Comparison of ENCODE assay signal across 8 cellular contexts in the genomic region with DNA sequence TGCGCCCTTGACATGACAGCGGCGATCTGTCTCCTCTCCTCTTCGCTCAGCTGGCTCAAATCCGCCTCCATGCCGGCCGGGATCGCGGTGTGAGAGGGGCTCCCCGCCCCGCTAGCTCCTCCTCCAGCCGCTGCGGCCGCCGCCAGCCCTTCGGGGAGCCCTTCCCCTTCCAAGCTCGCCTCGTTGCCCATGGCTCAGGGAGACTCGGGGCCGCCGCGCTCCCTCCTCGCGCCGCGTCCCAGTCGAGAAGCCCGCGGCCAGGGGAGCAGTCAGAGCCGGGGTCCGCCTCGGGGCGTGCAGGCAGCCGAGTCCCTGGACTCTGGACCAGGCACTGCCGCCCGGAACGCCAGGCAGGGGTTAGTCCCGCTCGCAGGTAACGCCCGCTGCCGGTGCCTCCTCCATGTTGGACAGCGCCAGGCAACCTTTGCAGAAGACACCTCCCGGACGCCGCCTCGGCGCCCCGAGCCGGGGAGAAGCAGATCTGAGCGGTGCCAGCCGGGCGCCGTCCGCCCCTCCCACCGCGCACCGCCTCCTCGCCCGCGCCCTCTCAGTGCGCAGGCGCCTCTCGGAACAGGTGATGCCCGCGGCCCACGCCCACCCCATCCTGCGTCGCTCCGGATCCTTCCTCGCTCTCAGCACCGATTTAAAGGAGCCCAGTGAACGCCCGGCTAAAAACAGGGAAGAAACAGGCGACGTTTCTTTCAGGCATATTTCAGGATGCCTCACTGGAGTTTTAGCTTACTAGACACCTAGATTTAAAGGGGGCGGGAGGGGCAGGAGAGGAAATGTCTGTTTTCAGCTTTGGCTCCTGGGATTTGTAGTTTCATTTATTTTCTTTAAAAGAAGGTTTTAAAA. TPM values are rescaled to one million over a fixed set of nuclear protein-coding genes. Genes with fewer than 3 reads are reported as not detected.
DNase-seq lines count a peak whose midpoint lies in the region; ATAC-seq and TF ChIP-seq lines count a peak whose summit lies in the region.

A gene with protein sequence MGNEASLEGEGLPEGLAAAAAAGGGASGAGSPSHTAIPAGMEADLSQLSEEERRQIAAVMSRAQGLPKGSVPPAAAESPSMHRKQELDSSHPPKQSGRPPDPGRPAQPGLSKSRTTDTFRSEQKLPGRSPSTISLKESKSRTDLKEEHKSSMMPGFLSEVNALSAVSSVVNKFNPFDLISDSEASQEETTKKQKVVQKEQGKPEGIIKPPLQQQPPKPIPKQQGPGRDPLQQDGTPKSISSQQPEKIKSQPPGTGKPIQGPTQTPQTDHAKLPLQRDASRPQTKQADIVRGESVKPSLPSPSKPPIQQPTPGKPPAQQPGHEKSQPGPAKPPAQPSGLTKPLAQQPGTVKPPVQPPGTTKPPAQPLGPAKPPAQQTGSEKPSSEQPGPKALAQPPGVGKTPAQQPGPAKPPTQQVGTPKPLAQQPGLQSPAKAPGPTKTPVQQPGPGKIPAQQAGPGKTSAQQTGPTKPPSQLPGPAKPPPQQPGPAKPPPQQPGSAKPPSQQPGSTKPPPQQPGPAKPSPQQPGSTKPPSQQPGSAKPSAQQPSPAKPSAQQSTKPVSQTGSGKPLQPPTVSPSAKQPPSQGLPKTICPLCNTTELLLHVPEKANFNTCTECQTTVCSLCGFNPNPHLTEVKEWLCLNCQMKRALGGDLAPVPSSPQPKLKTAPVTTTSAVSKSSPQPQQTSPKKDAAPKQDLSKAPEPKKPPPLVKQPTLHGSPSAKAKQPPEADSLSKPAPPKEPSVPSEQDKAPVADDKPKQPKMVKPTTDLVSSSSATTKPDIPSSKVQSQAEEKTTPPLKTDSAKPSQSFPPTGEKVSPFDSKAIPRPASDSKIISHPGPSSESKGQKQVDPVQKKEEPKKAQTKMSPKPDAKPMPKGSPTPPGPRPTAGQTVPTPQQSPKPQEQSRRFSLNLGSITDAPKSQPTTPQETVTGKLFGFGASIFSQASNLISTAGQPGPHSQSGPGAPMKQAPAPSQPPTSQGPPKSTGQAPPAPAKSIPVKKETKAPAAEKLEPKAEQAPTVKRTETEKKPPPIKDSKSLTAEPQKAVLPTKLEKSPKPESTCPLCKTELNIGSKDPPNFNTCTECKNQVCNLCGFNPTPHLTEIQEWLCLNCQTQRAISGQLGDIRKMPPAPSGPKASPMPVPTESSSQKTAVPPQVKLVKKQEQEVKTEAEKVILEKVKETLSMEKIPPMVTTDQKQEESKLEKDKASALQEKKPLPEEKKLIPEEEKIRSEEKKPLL (N-terminal part only) (minus strand): TSS at position 483 of the 855 bp plus-strand sequence. CDS start 292 bp downstream, at position 191.

- no peak for TF ChIP-seq CTCF in astrocyte of the spinal cord (IDR thresholded peaks at IDR 0.05; ENCODE audit: low read depth, low read length)

- in situ Hi-C loops in astrocyte of the spinal cord (cut with HindIII; ENCODE audit: low sequenced_read_pairs): no loop called here

- intact Hi-C loops in sciatic nerve (cut with DNase I): no loop called here

- peak within 1 kb of the TSS; percentile 62 for H3K4me3 ChIP-seq in astrocyte of the spinal cord (ENCODE audit: low read depth, low read length)

- ATAC-seq in HG02571 (IDR thresholded peaks at IDR 0.05; ENCODE audit: unreplicated experiment) (peak; percentile 80), SK-N-SH treated with all-trans-retinoic acid at 6 μM for 48 hours (peak; percentile 96), sciatic nerve (peak; percentile 76)

- DNase-seq in GM03348 (ENCODE audit: low spot score) (peak; percentile 45), NCI-H1092 (lab: John Stamatoyannopoulos, UW) (peak; percentile 95), astrocyte of the spinal cord (ENCODE audit: low read depth, low spot score) (peak; percentile 81), iPS DF 19.7 (ENCODE audit: low read depth, low spot score) (peak; percentile 72), sciatic nerve (ENCODE audit: low spot score) (peak; percentile 54)
- DNase-seq in effector CD4-positive, alpha-beta T cell: no peak

TF ChIP-seq in SK-N-SH treated with all-trans-retinoic acid at 6 μM for 48 hours, 23 proteins besides CTCF, POLR2A, EP300 and RAD21:
- TF ChIP-seq CSDC2 (CRISPR knock-in tag; IDR thresholded peaks at IDR 0.05) (peak; percentile 20; the same call in 1 of the 2 replicates), OSR1 (CRISPR knock-in tag; IDR thresholded peaks at IDR 0.05) (no peak), GLIS3 (CRISPR knock-in tag; IDR thresholded peaks at IDR 0.05) (peak; percentile 89; the same call in 1 of the 2 replicates), TSHZ2 (CRISPR knock-in tag; IDR thresholded peaks at IDR 0.05) (0 out of 2 replicates have a peak, but pooled peaks have one; percentile 22), ZFP3 (CRISPR knock-in tag; IDR thresholded peaks at IDR 0.05) (peak; percentile 83)

RNA-seq across cellular contexts. Expression of the gene that starts here (rescaled TPM):
- total RNA-seq in sciatic nerve: 0.98 TPM

Comparison
In these comparisons a context has a peak if more than half of its experiments do, and no peak if none do; other contexts are left out.
1. Peak in DNase-seq and ATAC-seq in sciatic nerve; RNA of the gene not detected or under 1 TPM.